20 cellular contexts compared by ENCODE assay signal in the genomic region with DNA sequence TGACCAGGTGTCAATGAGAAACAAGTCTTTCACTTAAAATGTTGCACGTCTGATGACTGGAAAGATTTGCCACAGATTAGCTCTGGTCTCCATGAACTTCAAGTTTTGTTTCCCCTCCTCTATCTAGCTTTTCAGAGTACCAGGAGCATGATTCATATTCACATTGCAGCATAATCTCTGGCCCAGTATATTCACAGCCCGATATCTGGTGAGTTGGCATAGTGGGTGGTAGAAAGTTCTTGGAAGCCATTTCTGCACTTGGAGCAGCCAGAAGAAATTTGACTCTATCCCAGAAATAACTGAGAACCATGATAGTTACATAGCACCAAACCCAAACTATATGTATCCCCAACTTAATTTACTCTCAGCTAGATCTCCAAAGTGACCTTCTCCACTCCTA.
DNase-seq lines count a peak whose midpoint lies in the region; ATAC-seq, FAIRE-seq and TF ChIP-seq lines count a peak whose summit lies in the region.
"Had no signal": no experiment of that assay in that cellular context is flagged by ENCODE, and none has a peak within 500 bp of the region (broad histone marks: within the 10 kb centered on the region; RNA-seq: fewer than 3 reads in every experiment).

No MANE protein-coding gene starts in this region.

- ATAC-seq in HepG2, result no peak

- H3K9me2 ChIP-seq in GM23248 (ENCODE audit: insufficient read depth), result no peaks in the 10 kb centered on the region

- no TSS peak for BruUV-seq in HepG2 (replicated peaks; lab: Mats Ljungman, UMichigan)

- 0 out of 2 replicates have a peak overlapping the region, but pooled peaks have one; percentile 1 for H3K27ac ChIP-seq in GM23248
- H3K27ac ChIP-seq in HepG2 (ENCODE audit: extremely low read length, insufficient read depth, low read length), result no peak overlapping the region
- H3K27ac ChIP-seq: C4-2B, gastrocnemius medialis, ovary, RWPE1 had no signal

- no peak for TF ChIP-seq POLR2A in HepG2 (IDR thresholded peaks at IDR 0.05; ENCODE audit: insufficient read depth in 1 of 2, low read depth in 2 of 2, low read length in 2 of 2)

- H3K79me2 ChIP-seq in GM23248 (ENCODE audit: insufficient read depth) (no peaks in the 10 kb centered on the region), HepG2 (ENCODE audit: insufficient read depth, low read length) (no peaks in the 10 kb centered on the region)

- WGBS in GM23248 (ENCODE audit: low coverage in 1 of 2, low lambda C conversion rate in 2 of 2, missing lambda C conversion rate in 2 of 2), 2 experiments, result 30 to 34% methylated on average over 2 of the region's 2 CpGs
- WGBS in HepG2 (ENCODE audit: low lambda C conversion rate), result 17% methylated on average over 2 of the region's 2 CpGs

- peak; percentile 81 for DNase-seq in GM23248
- peak; percentile 92 for DNase-seq in amniotic epithelial cell (ENCODE audit: low read depth)
- DNase-seq in fibroblast of pulmonary artery (ENCODE audit: low read depth), result peak; percentile 66
- DNase-seq in stromal cell of bone marrow (ENCODE audit: low read depth), result peak; percentile 61
- DNase-seq in COR-L47 (lab: John Stamatoyannopoulos, UW), result no peak
- DNase-seq in HepG2 (ENCODE audit: low spot score), result no peak
- DNase-seq in NCI-H187 treated with DMSO at 0.1 percent for 48 hours (lab: John Stamatoyannopoulos, UW), result no peak
- DNase-seq: activated CD4-positive, alpha-beta T cell treated with anti-CD3 and anti-CD28 coated beads, Interleukin-2, amount 50 U/mL, for 4 hours; activated naive CD4-positive, alpha-beta T cell treated with anti-CD3 and anti-CD28 coated beads, Interleukin-2, amount 10 ng/mL, durations not matched to agents 7 days and 5 days; caudate nucleus; DMS153; gastrocnemius medialis; NCI-H1694; NCI-H446; NK-92 treated with Interleukin-12 subunit alpha and Interleukin-12 subunit beta, amount 100 ng/mL, for 24 hours; ovary had no signal

- no peak for TF ChIP-seq EP300 in HepG2 (IDR thresholded peaks at IDR 0.05; ENCODE audit: low read depth in 2 of 2, low read length in 2 of 2)
- TF ChIP-seq EP300 in HepG2 (CRISPR knock-in tag; IDR thresholded peaks at IDR 0.05; ENCODE audit: borderline replicate concordance), result no peak

- FAIRE-seq in HepG2 (lab: Jason Lieb, UNC), result no peak

- H3F3A ChIP-seq in GM23248 (ENCODE audit: insufficient read depth), result peaks cover 15% of the 10 kb centered on the region

- H3K4me2 ChIP-seq in GM23248 (ENCODE audit: unreplicated experiment) (no peak overlapping the region), HepG2 (ENCODE audit: low read depth, low read length) (no peak overlapping the region)
- H3K4me2 ChIP-seq: smooth muscle cell had no signal

- CTCF ChIA-PET in HepG2 (lab: Yijun Ruan, JAX; ENCODE audit: low intra/inter-chr PET ratio, low total read pairs), result no interaction called here

- H4K20me1 ChIP-seq in GM23248 (ENCODE audit: insufficient read depth) (no peaks in the 10 kb centered on the region), HepG2 (ENCODE audit: insufficient read depth, low read length) (no peaks in the 10 kb centered on the region)

- no peaks in the 10 kb centered on the region for H3K36me3 ChIP-seq in GM23248 (ENCODE audit: low read depth)
- no peaks in the 10 kb centered on the region for H3K36me3 ChIP-seq in HepG2 (replicated peaks in 1 of 2; ENCODE audit: control insufficient read depth in 1 of 2, insufficient read depth in 2 of 2, low read length in 2 of 2)
- H3K36me3 ChIP-seq: gastrocnemius medialis, ovary, tibial nerve had no signal

- in situ Hi-C loops in GM23248 (cut with MboI) (no loop called here), HepG2 (cut with HindIII; ENCODE audit: extremely low pct_ligation_motif_present, low pct_unique_long_range_greater_than_20kb) (no loop called here)

- H3K9ac ChIP-seq in GM23248, result no peak overlapping the region
- no peak overlapping the region for H3K9ac ChIP-seq in HepG2 (ENCODE audit: insufficient read depth, low read depth, low read length)

- peaks cover 17% of the 10 kb centered on the region; the same call in 1 of the 2 replicates for H3K27me3 ChIP-seq in GM23248 (replicated peaks; ENCODE audit: insufficient read depth)
- H3K27me3 ChIP-seq in HepG2 (ENCODE audit: control insufficient read depth in 1 of 2, insufficient read depth in 2 of 2, low read length in 2 of 2), result no peaks in the 10 kb centered on the region
- H3K27me3 ChIP-seq: gastrocnemius medialis, ovary, tibial nerve had no signal

- H3K4me3 ChIP-seq in GM23248 (no peak overlapping the region), fibroblast of pulmonary artery (replicated peaks; ENCODE audit: low read depth, low read length) (no peak overlapping the region), HepG2 (replicated peaks in 1 of 3; ENCODE audit: insufficient read depth in 1 of 3, low read depth in 2 of 3, low read length in 3 of 3) (no peak overlapping the region)
- H3K4me3 ChIP-seq: gastrocnemius medialis, ovary, smooth muscle cell, tibial nerve had no signal

- H3K9me3 ChIP-seq in GM23248 (ENCODE audit: low read depth) (no peaks in the 10 kb centered on the region), HepG2 (ENCODE audit: low read length) (peaks cover 91% of the 10 kb centered on the region)
- H3K9me3 ChIP-seq: gastrocnemius medialis, ovary, tibial nerve had no signal

- intact Hi-C loops in HepG2 (cut with micrococcal nuclease; ENCODE audit: unreplicated experiment), result no loop called here

- POLR2A ChIA-PET in HepG2 (lab: Yijun Ruan, JAX), result no interaction called here

- no peak for TF ChIP-seq RAD21 in HepG2 (CRISPR knock-in tag; IDR thresholded peaks at IDR 0.05)

- no peak for TF ChIP-seq CTCF in fibroblast of pulmonary artery (IDR thresholded peaks at IDR 0.05; ENCODE audit: low read length, missing control alignments)
- TF ChIP-seq CTCF in HepG2 (CRISPR knock-in tag; IDR thresholded peaks at IDR 0.05), result no peak

- peaks cover 28% of the 10 kb centered on the region for H3K4me1 ChIP-seq in GM23248 (ENCODE audit: insufficient read depth)
- H3K4me1 ChIP-seq in HepG2 (ENCODE audit: insufficient read depth, low read length), result no peaks in the 10 kb centered on the region

- H2AFZ ChIP-seq in GM23248 (no peak overlapping the region), HepG2 (ENCODE audit: low read length) (no peak overlapping the region)

TF ChIP-seq in HepG2, 621 proteins besides CTCF, POLR2A, EP300 and RAD21:
- TF ChIP-seq, protein P1, sequence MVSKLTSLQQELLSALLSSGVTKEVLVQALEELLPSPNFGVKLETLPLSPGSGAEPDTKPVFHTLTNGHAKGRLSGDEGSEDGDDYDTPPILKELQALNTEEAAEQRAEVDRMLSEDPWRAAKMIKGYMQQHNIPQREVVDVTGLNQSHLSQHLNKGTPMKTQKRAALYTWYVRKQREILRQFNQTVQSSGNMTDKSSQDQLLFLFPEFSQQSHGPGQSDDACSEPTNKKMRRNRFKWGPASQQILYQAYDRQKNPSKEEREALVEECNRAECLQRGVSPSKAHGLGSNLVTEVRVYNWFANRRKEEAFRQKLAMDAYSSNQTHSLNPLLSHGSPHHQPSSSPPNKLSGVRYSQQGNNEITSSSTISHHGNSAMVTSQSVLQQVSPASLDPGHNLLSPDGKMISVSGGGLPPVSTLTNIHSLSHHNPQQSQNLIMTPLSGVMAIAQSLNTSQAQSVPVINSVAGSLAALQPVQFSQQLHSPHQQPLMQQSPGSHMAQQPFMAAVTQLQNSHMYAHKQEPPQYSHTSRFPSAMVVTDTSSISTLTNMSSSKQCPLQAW (CRISPR knock-in tag; IDR thresholded peaks at IDR 0.05), result no peak
- TF ChIP-seq, protein P2, sequence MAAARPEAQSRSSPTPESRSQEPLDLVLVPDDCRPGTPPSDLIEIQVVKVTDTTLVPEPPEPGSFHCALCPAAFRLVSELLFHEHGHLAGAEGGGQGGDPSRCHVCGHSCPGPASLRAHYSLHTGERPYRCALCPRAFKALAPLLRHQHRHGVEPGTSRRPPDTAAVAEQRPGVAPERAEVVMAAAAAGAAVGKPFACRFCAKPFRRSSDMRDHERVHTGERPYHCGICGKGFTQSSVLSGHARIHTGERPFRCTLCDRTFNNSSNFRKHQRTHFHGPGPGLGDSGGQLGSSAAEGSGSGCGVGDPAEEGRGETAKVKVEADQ (CRISPR knock-in tag; IDR thresholded peaks at IDR 0.05; ENCODE audit: borderline replicate concordance), result no peak
- TF ChIP-seq SALL1 (CRISPR knock-in tag; IDR thresholded peaks at IDR 0.05) (no peak), ZNF44 (CRISPR knock-in tag; IDR thresholded peaks at IDR 0.05) (no peak), TEAD2 (CRISPR knock-in tag; IDR thresholded peaks at IDR 0.05) (no peak), SYNCRIP (IDR thresholded peaks at IDR 0.05; ENCODE audit: insufficient read depth, low read depth, low read length) (no peak), MBD4 (IDR thresholded peaks at IDR 0.05; ENCODE audit: borderline replicate concordance, low read length) (no peak), ZFP90 (CRISPR knock-in tag; IDR thresholded peaks at IDR 0.05; ENCODE audit: borderline replicate concordance) (no peak)
- TF ChIP-seq, protein P3, sequence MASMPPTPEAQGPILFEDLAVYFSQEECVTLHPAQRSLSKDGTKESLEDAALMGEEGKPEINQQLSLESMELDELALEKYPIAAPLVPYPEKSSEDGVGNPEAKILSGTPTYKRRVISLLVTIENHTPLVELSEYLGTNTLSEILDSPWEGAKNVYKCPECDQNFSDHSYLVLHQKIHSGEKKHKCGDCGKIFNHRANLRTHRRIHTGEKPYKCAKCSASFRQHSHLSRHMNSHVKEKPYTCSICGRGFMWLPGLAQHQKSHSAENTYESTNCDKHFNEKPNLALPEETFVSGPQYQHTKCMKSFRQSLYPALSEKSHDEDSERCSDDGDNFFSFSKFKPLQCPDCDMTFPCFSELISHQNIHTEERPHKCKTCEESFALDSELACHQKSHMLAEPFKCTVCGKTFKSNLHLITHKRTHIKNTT (CRISPR knock-in tag; IDR thresholded peaks at IDR 0.05), result no peak

Comparison
In these comparisons a context has a peak if more than half of its experiments do, and no peak if none do; other contexts are left out.
1. DNase-seq: peak in GM23248 (single experiment), amniotic epithelial cell (single experiment), fibroblast of pulmonary artery (single experiment) and stromal cell of bone marrow (single experiment); none in COR-L47 (single experiment), HepG2 (single experiment) and NCI-H187 treated with DMSO at 0.1 percent for 48 hours (single experiment).